ENCODE assay signal across 1 cellular context in genomic region chr1:181936768-181937581, GRCh38.
TF ChIP-seq lines count a peak whose summit lies in the region.

No MANE protein-coding gene starts in this region.

TF ChIP-seq in GM12878, 131 proteins besides CTCF, POLR2A, EP300 and RAD21 (continued from another document):
- no peak for TF ChIP-seq BCLAF1 (IDR thresholded peaks at IDR 0.05)
- no peak for TF ChIP-seq SUZ12 (IDR thresholded peaks at IDR 0.05; ENCODE audit: unreplicated experiment)
- no peak for TF ChIP-seq HDAC6 (IDR thresholded peaks at IDR 0.05; ENCODE audit: unreplicated experiment)
- TF ChIP-seq SIX5 (IDR thresholded peaks at IDR 0.05; ENCODE audit: low read depth, low read length, severe bottlenecking), result no peak
- TF ChIP-seq BHLHE40 (IDR thresholded peaks at IDR 0.05; ENCODE audit: borderline replicate concordance in 1 of 2, low read depth in 2 of 2, low read length in 1 of 2), result peak; percentile 91 to 96
- no peak for TF ChIP-seq PAX8 (IDR thresholded peaks at IDR 0.05)
- TF ChIP-seq POLR2AphosphoS2 (IDR thresholded peaks at IDR 0.05; ENCODE audit: low read depth, low read length), result no peak
- TF ChIP-seq REST (IDR thresholded peaks at IDR 0.05; ENCODE audit: low read depth, low read length), result 0 out of 2 replicates have a peak, but pooled peaks have one; percentile 9
- no peak; the same call in 1 of the 2 replicates for TF ChIP-seq RB1 (IDR thresholded peaks at IDR 0.05; ENCODE audit: borderline replicate concordance)
- TF ChIP-seq ZNF687 (IDR thresholded peaks at IDR 0.05), result no peak
- no peak for TF ChIP-seq SP1 (IDR thresholded peaks at IDR 0.05; ENCODE audit: low read depth, low read length)
- peak; percentile 74 for TF ChIP-seq MXI1 (IDR thresholded peaks at IDR 0.05; ENCODE audit: low read depth, low read length)
- no peak for TF ChIP-seq ATF3 (IDR thresholded peaks at IDR 0.05; ENCODE audit: borderline replicate concordance, extremely low read depth, low read depth, low read length)
- TF ChIP-seq, protein P1, sequence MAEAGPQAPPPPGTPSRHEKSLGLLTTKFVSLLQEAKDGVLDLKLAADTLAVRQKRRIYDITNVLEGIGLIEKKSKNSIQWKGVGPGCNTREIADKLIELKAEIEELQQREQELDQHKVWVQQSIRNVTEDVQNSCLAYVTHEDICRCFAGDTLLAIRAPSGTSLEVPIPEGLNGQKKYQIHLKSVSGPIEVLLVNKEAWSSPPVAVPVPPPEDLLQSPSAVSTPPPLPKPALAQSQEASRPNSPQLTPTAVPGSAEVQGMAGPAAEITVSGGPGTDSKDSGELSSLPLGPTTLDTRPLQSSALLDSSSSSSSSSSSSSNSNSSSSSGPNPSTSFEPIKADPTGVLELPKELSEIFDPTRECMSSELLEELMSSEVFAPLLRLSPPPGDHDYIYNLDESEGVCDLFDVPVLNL (IDR thresholded peaks at IDR 0.05; ENCODE audit: low read depth, low read length), result no peak
- TF ChIP-seq HCFC1 (IDR thresholded peaks at IDR 0.05; ENCODE audit: low read length), result no peak
- TF ChIP-seq IKZF1 (conservative IDR thresholded peaks at IDR 0.05), result peak; percentile 84
- TF ChIP-seq NBN (IDR thresholded peaks at IDR 0.05), result peak; percentile 82; the same call in 1 of the 2 replicates
- peak; percentile 63; the same call in 1 of the 2 replicates for TF ChIP-seq MLLT1 (IDR thresholded peaks at IDR 0.05)
- TF ChIP-seq BMI1 (IDR thresholded peaks at IDR 0.05; ENCODE audit: borderline replicate concordance), result peak; percentile 49; the same call in 1 of the 2 replicates
- no peak for TF ChIP-seq SPI1 (IDR thresholded peaks at IDR 0.05; ENCODE audit: borderline replicate concordance, insufficient read depth, low read depth, low read length)
- no peak for TF ChIP-seq SREBF2 (IDR thresholded peaks at IDR 0.05; ENCODE audit: low read length)
- peak; percentile 74 for TF ChIP-seq TCF7 (IDR thresholded peaks at IDR 0.05; ENCODE audit: borderline replicate concordance)
- TF ChIP-seq, protein P2, sequence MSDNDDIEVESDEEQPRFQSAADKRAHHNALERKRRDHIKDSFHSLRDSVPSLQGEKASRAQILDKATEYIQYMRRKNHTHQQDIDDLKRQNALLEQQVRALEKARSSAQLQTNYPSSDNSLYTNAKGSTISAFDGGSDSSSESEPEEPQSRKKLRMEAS (IDR thresholded peaks at IDR 0.05; ENCODE audit: low read depth, low read length), result no peak
- TF ChIP-seq SUPT20H (IDR thresholded peaks at IDR 0.05; ENCODE audit: borderline replicate concordance, control insufficient read depth, low read depth, low read length), result no peak
- TF ChIP-seq JUNB (IDR thresholded peaks at IDR 0.05), result peak; percentile 100
- TF ChIP-seq PML (IDR thresholded peaks at IDR 0.05; ENCODE audit: low read length), result peak; percentile 57
- TF ChIP-seq ZNF207 (IDR thresholded peaks at IDR 0.05; ENCODE audit: borderline replicate concordance), result no peak
- no peak for TF ChIP-seq SMAD1 (IDR thresholded peaks at IDR 0.05; ENCODE audit: low read depth, partially characterized antibody)
- TF ChIP-seq NKRF (conservative IDR thresholded peaks at IDR 0.05), result no peak
- no peak for TF ChIP-seq PRDM15 (CRISPR knock-in tag; IDR thresholded peaks at IDR 0.05)
- TF ChIP-seq NFIC (IDR thresholded peaks at IDR 0.05; ENCODE audit: low read depth, low read length), result peak; percentile 99
- no peak for TF ChIP-seq TCF3 (IDR thresholded peaks at IDR 0.05; ENCODE audit: borderline replicate concordance, insufficient read depth, low read depth, low read length)
- no peak for TF ChIP-seq CHD2 (IDR thresholded peaks at IDR 0.05; ENCODE audit: borderline replicate concordance, low read depth, low read length)
- TF ChIP-seq KDM1A (IDR thresholded peaks at IDR 0.05; ENCODE audit: borderline replicate concordance), result no peak
- TF ChIP-seq HSF1 (IDR thresholded peaks at IDR 0.05; ENCODE audit: low read depth, low read length), result no peak
- no peak for TF ChIP-seq NRF1 (conservative IDR thresholded peaks at IDR 0.05; ENCODE audit: low read depth, low read length)
- no peak; the same call in 1 of the 2 replicates for TF ChIP-seq GATAD2B (conservative IDR thresholded peaks at IDR 0.05; ENCODE audit: low read depth)
- TF ChIP-seq RAD51 (IDR thresholded peaks at IDR 0.05), result no peak
